Comparison of ENCODE assay signal across 18 cellular contexts in genomic region chr3:52443268-52443610, GRCh38. TPM values are rescaled to one million over a fixed set of nuclear protein-coding genes. Genes with fewer than 3 reads are reported as not detected.
DNase-seq lines count a peak whose midpoint lies in the region; ATAC-seq and TF ChIP-seq lines count a peak whose summit lies in the region.
"Had no signal": no experiment of that assay in that cellular context is flagged by ENCODE, and none has a peak within 500 bp of the region (broad histone marks: within the 10 kb centered on the region; RNA-seq: fewer than 3 reads in every experiment).

No MANE protein-coding gene starts in this region.

- H3K9me3 ChIP-seq in right atrium auricular region (no peaks in the 10 kb centered on the region), neural progenitor cell (ENCODE audit: low read depth) (no peaks in the 10 kb centered on the region), upper lobe of left lung (no peaks in the 10 kb centered on the region)

- DNase-seq in right atrium auricular region (ENCODE audit: low spot score) (no peak), left ventricle myocardium superior (no peak), endothelial cell (ENCODE audit: low spot score) (no peak), neural progenitor cell (ENCODE audit: low spot score) (no peak), upper lobe of left lung (no peak), NCI-H128 (lab: John Stamatoyannopoulos, UW; ENCODE audit: unreplicated experiment) (no peak), H4 (ENCODE audit: low spot score) (no peak), NCI-H748 treated with DMSO at 0.1 percent for 48 hours (lab: John Stamatoyannopoulos, UW) (no peak)
- DNase-seq: AML-193; CD4-positive, alpha-beta memory T cell; KG1; NCI-H1048; NCI-H1694; NCI-H69 had no signal

- H3K4me3 Mint-ChIP-seq in endothelial cell (ENCODE audit: unreplicated experiment) (peak overlapping the region; percentile 96), neural progenitor cell (peak overlapping the region; percentile 38)
- H3K4me3 Mint-ChIP-seq: CD4-positive, alpha-beta memory T cell; GM23338 had no signal

- no peak overlapping the region for H3K9ac ChIP-seq in neural progenitor cell

- ATAC-seq in left ventricle myocardium superior, result no peak
- no peak for ATAC-seq in upper lobe of left lung (ENCODE audit: low FRiP score in 2 of 2)
- ATAC-seq: GM23338 had no signal

- no peak overlapping the region for H3K27ac Mint-ChIP-seq in endothelial cell (ENCODE audit: unreplicated experiment)
- no peak overlapping the region for H3K27ac Mint-ChIP-seq in neural progenitor cell
- H3K27ac Mint-ChIP-seq: CD4-positive, alpha-beta memory T cell; GM23338 had no signal

- 85 to 87% methylated on average over 5 to 8 of the region's 8 CpGs for WGBS in upper lobe of left lung, 2 donors

- peaks cover 7% of the 10 kb centered on the region for H3K36me3 Mint-ChIP-seq in endothelial cell (ENCODE audit: low read depth, unreplicated experiment)
- no peaks in the 10 kb centered on the region for H3K36me3 Mint-ChIP-seq in neural progenitor cell
- H3K36me3 Mint-ChIP-seq: CD4-positive, alpha-beta memory T cell had no signal

- H3K36me3 ChIP-seq in right atrium auricular region (no peaks in the 10 kb centered on the region), neural progenitor cell (no peaks in the 10 kb centered on the region), upper lobe of left lung (peaks cover 0 to 4% (median 0%) of the 10 kb centered on the region in 4 donors)

- no peaks in the 10 kb centered on the region for H3K79me2 ChIP-seq in neural progenitor cell (ENCODE audit: low read depth)

- H3K4me1 ChIP-seq in right atrium auricular region (peaks cover 0 to 19% of the 10 kb centered on the region in 2 donors), neural progenitor cell (no peaks in the 10 kb centered on the region), upper lobe of left lung (peaks cover 16 to 45% (median 30%) of the 10 kb centered on the region in 4 donors)

- intact Hi-C loops in left ventricle myocardium superior (cut with micrococcal nuclease), result no loop called here

- H3K4me2 ChIP-seq in neural progenitor cell, result no peak overlapping the region
- H3K4me2 ChIP-seq: GM23338 had no signal

- H3K27me3 Mint-ChIP-seq in endothelial cell (ENCODE audit: unreplicated experiment), result peaks cover 7% of the 10 kb centered on the region
- H3K27me3 Mint-ChIP-seq in neural progenitor cell (ENCODE audit: insufficient read depth, low read depth), result peaks cover 8% of the 10 kb centered on the region
- H3K27me3 Mint-ChIP-seq: CD4-positive, alpha-beta memory T cell had no signal

- TF ChIP-seq EP300 in upper lobe of left lung (IDR thresholded peaks at IDR 0.05), result no peak

- H2AFZ ChIP-seq in neural progenitor cell (replicated peaks), result no peak overlapping the region
- H2AFZ ChIP-seq: GM23338 had no signal

- H4K20me1 ChIP-seq in neural progenitor cell (ENCODE audit: low read depth), result no peaks in the 10 kb centered on the region

- H3K4me1 Mint-ChIP-seq in endothelial cell (ENCODE audit: unreplicated experiment), result peaks cover 46% of the 10 kb centered on the region
- peaks cover 4% of the 10 kb centered on the region for H3K4me1 Mint-ChIP-seq in neural progenitor cell

- H3K27ac ChIP-seq in right atrium auricular region, result peak overlapping the region in 1 of 2 donors; percentile 39
- no peak overlapping the region for H3K27ac ChIP-seq in neural progenitor cell
- H3K27ac ChIP-seq in upper lobe of left lung, result peak overlapping the region; percentile 32 to 78 (median 69)
- H3K27ac ChIP-seq: RWPE1 had no signal

- no peak for TF ChIP-seq POLR2A in upper lobe of left lung (IDR thresholded peaks at IDR 0.05)

- H3K27me3 ChIP-seq in right atrium auricular region (no peaks in the 10 kb centered on the region), neural progenitor cell (no peaks in the 10 kb centered on the region), upper lobe of left lung (no peaks in the 10 kb centered on the region)

- TF ChIP-seq CTCF in right atrium auricular region (IDR thresholded peaks at IDR 0.05) (no peak), endothelial cell (IDR thresholded peaks at IDR 0.05; ENCODE audit: unreplicated experiment) (no peak), neural progenitor cell (IDR thresholded peaks at IDR 0.05) (no peak), upper lobe of left lung (IDR thresholded peaks at IDR 0.05) (no peak)

- no peaks in the 10 kb centered on the region for H3K9me3 Mint-ChIP-seq in endothelial cell (ENCODE audit: unreplicated experiment)
- no peaks in the 10 kb centered on the region for H3K9me3 Mint-ChIP-seq in neural progenitor cell
- H3K9me3 Mint-ChIP-seq: CD4-positive, alpha-beta memory T cell; GM23338 had no signal

- H3F3A ChIP-seq in neural progenitor cell (ENCODE audit: low read depth), result no peaks in the 10 kb centered on the region

- H3K4me3 ChIP-seq in right atrium auricular region, result peak overlapping the region; percentile 23 to 42
- H3K4me3 ChIP-seq in neural progenitor cell, result no peak overlapping the region
- peak overlapping the region; percentile 16 to 58 (median 46) for H3K4me3 ChIP-seq in upper lobe of left lung
- H3K4me3 ChIP-seq: GM23338 had no signal

RNA-seq across cellular contexts. Expression of gene SEMA3G, which starts 1.7 kb away (rescaled TPM):
- total RNA-seq in right atrium auricular region, result 10 to 100 TPM; 11.8 to 12.6 TPM
- total RNA-seq in left ventricle myocardium superior, result 9.1 TPM
- total RNA-seq in endothelial cell (ENCODE audit: unreplicated experiment), result 175 TPM
- total RNA-seq in neural progenitor cell (ENCODE audit: low replicate concordance), result 0.79 and 3.4 TPM in 2 replicates
- total RNA-seq in upper lobe of left lung, result 10 to 100 TPM in 5 of 6 donors, 1 to 10 TPM in 1; 5.1 to 69.0 (median 20.7) TPM
- 0.29 TPM in 1 of 2 replicates, not detected in the other for total RNA-seq in H4 (2014; rRNA removed; shearing (Covaris generic))

RNA-seq across cellular contexts. Expression of gene TNNC1, which starts 10.6 kb away (rescaled TPM):
- total RNA-seq in right atrium auricular region, result 1,000 to 10,000 TPM; 4,697 to 8,249 TPM
- 8,945 TPM for total RNA-seq in left ventricle myocardium superior
- total RNA-seq in endothelial cell (ENCODE audit: unreplicated experiment), result 0.67 TPM
- total RNA-seq in neural progenitor cell (ENCODE audit: low replicate concordance), result 0.67 and 5.8 TPM in 2 replicates
- 100 to 1,000 TPM in 4 of 6 donors, 10 to 100 TPM in 2; 28.3 to 196 (median 122) TPM for total RNA-seq in upper lobe of left lung
- 1.3 TPM in 1 of 2 replicates, not detected in the other for total RNA-seq in H4 (2014; rRNA removed; shearing (Covaris generic))
- total RNA-seq: Daoy, M059J had no signal

RNA-seq across cellular contexts. Expression of gene NISCH, which starts 12.2 kb away (rescaled TPM):
- total RNA-seq in right atrium auricular region (10 to 100 TPM; 29.2 to 49.6 TPM), left ventricle myocardium superior (48.3 TPM), endothelial cell (ENCODE audit: unreplicated experiment) (261 TPM), neural progenitor cell (ENCODE audit: low replicate concordance) (80.5 and 146 TPM in 2 replicates), upper lobe of left lung (100 to 1,000 TPM in 2 of 6 donors, 10 to 100 TPM in 4; 60.7 to 288 (median 83.0) TPM)
- 7.5 and 13.7 TPM in 2 replicates for total RNA-seq in H4 (2014; rRNA removed; shearing (Covaris generic))

RNA-seq across cellular contexts. Expression of gene PHF7, which starts 32.8 kb away (rescaled TPM):
- 10 to 100 TPM; 10.1 to 17.6 TPM for total RNA-seq in right atrium auricular region
- total RNA-seq in left ventricle myocardium superior, result 13.1 TPM
- 15.9 TPM for total RNA-seq in endothelial cell (ENCODE audit: unreplicated experiment)
- total RNA-seq in neural progenitor cell (ENCODE audit: low replicate concordance), result 9.9 and 13.0 TPM in 2 replicates
- 10 to 100 TPM in 3 of 6 donors, 1 to 10 TPM in 3; 5.6 to 14.8 (median 10.0) TPM for total RNA-seq in upper lobe of left lung
- 3.3 and 3.4 TPM in 2 replicates for total RNA-seq in H4 (2014; rRNA removed; shearing (Covaris generic))

RNA-seq across cellular contexts. Expression of gene BAP1, which starts 33.4 kb away (rescaled TPM):
- total RNA-seq in right atrium auricular region (10 to 100 TPM; 38.8 to 53.9 TPM), left ventricle myocardium superior (57.9 TPM), endothelial cell (ENCODE audit: unreplicated experiment) (118 TPM), neural progenitor cell (ENCODE audit: low replicate concordance) (55.5 and 102 TPM in 2 replicates), upper lobe of left lung (10 to 100 TPM; 58.0 to 90.1 (median 75.1) TPM)
- 31.3 and 39.9 TPM in 2 replicates for total RNA-seq in H4 (2014; rRNA removed; shearing (Covaris generic))

Comparison
In these comparisons a context has a peak if more than half of its experiments do, and no peak if none do; other contexts are left out.
1. RNA of gene TNNC1, which starts 10.6 kb away (total RNA-seq): 8,945 TPM in left ventricle myocardium superior (single experiment) and 4,697 to 8,249 TPM in right atrium auricular region; 28.3 to 196 TPM in upper lobe of left lung, 1.3 TPM in H4, 0.67 to 5.8 TPM in neural progenitor cell and 0.67 TPM in endothelial cell (single experiment); every median in the first group is over 10 times any median in the second.